24 cellular contexts compared by ENCODE assay signal in the genomic region with DNA sequence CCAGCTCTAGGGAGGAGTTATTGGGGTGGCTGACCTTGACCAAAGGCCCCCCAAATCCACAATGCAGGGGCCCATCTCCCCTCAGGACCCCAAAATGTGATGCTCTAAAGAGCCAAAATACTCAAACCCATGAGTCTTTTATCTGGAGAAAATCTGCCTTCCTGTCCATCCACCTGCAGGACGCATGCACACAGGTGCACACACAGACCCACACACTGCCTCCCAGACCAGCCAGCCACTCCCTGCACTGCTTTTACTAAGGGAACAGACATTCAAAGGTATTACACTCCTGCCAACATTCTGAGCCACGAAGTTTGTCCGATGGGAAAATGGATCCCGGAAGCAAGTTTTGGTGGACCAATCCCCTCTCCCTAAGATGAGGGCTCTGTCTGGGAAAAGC.
DNase-seq lines count a peak whose midpoint lies in the region; ATAC-seq and TF ChIP-seq lines count a peak whose summit lies in the region.
"Had no signal": no experiment of that assay in that cellular context is flagged by ENCODE, and none has a peak within 500 bp of the region (broad histone marks: within the 10 kb centered on the region; RNA-seq: fewer than 3 reads in every experiment).

No MANE protein-coding gene starts in this region.

- no peak overlapping the region for H4K8ac ChIP-seq in H9 (replicated peaks; ENCODE audit: insufficient read length, low read depth, low read length)

- H3K27ac Mint-ChIP-seq in H9: no peak overlapping the region
- no peak overlapping the region for H3K27ac Mint-ChIP-seq in activated CD8-positive, alpha-beta memory T cell treated with anti-CD3 and anti-CD28 coated beads, Interleukin-2, amount 10 ng/mL, durations not matched to agents 7 days and 5 days
- H3K27ac Mint-ChIP-seq: CD4-positive, alpha-beta T cell; GM23338 had no signal

- DNase-seq in H9 (peak; percentile 12), islet precursor cell (peak; percentile 30), posterior vena cava (ENCODE audit: low spot score) (peak; percentile 57), NCI-H1105 treated with DMSO at 0.1 percent for 48 hours (lab: John Stamatoyannopoulos, UW) (no peak), MV-4-11 (lab: John Stamatoyannopoulos, UW) (no peak)
- peak; percentile 27 for DNase-seq in activated CD8-positive, alpha-beta memory T cell treated with anti-CD3 and anti-CD28 coated beads, Interleukin-2, amount 10 ng/mL, durations not matched to agents 7 days and 5 days
- no peak for DNase-seq in stimulated activated naive CD4-positive, alpha-beta T cell treated with Interleukin-2 at 50 U/mL for 16 hours (lab: John Stamatoyannopoulos, UW)
- DNase-seq: AML-193; HCEC 1CT; NCI-H1092; NCI-H146; NCI-H1930; NCI-H446 treated with DMSO at 0.1 percent for 48 hours; NCI-H526; NCI-H82; NK-92 treated with Interleukin-12 subunit alpha and Interleukin-12 subunit beta, amount 100 ng/mL, for 24 hours; PC-3 had no signal

- H2BK20ac ChIP-seq in H9 (ENCODE audit: low read depth, low read length, poor library complexity, severe bottlenecking): no peak overlapping the region

- no peaks in the 10 kb centered on the region for H3K36me3 Mint-ChIP-seq in H9 (ENCODE audit: insufficient read depth in 1 of 3, low read depth in 3 of 3)
- H3K36me3 Mint-ChIP-seq in activated CD8-positive, alpha-beta memory T cell treated with anti-CD3 and anti-CD28 coated beads, Interleukin-2, amount 10 ng/mL, durations not matched to agents 7 days and 5 days: no peaks in the 10 kb centered on the region

- no peak overlapping the region for H2BK15ac ChIP-seq in H9 (ENCODE audit: low read depth, low read length)

- CTCF ChIA-PET in activated CD8-positive, alpha-beta memory T cell treated with anti-CD3 and anti-CD28 coated beads, Interleukin-2, amount 10 ng/mL, durations not matched to agents 7 days and 5 days (lab: Charles Lee): no interaction called here

- H3K4me1 ChIP-seq in H9 (ENCODE audit: insufficient read depth, low read length): no peaks in the 10 kb centered on the region
- H3K4me1 ChIP-seq: A549, SJSA1 had no signal

- H3K79me1 ChIP-seq in H9 (ENCODE audit: insufficient read depth, low read depth, low read length, poor library complexity, severe bottlenecking): no peaks in the 10 kb centered on the region

- no peak overlapping the region for H3K4ac ChIP-seq in H9 (ENCODE audit: low read depth, low read length)

- H3K27me3 ChIP-seq in H9 (ENCODE audit: insufficient read depth, low read length): no peaks in the 10 kb centered on the region
- H3K27me3 ChIP-seq: BLaER1 treated with 17β-estradiol and CSF1 and Interleukin-3, amounts not matched to agents 10 nM and 100 nM; SJSA1 had no signal

- H2BK5ac ChIP-seq in H9 (ENCODE audit: insufficient read length, low read length): no peak overlapping the region

- no peak overlapping the region for H2AFZ ChIP-seq in H9 (ENCODE audit: low read length)
- H2AFZ ChIP-seq: GM23338 had no signal

- no peak overlapping the region for H4K5ac ChIP-seq in H9 (ENCODE audit: insufficient read length, low read depth, low read length)

- H3K14ac ChIP-seq in H9 (ENCODE audit: insufficient read depth, low read length): no peak overlapping the region

- intact Hi-C loops in posterior vena cava (cut with DNase I): no loop called here

- no peaks in the 10 kb centered on the region for H3K23me2 ChIP-seq in H9 (ENCODE audit: insufficient read length, low read depth, low read length, poor library complexity, severe bottlenecking)

- H3K56ac ChIP-seq in H9 (ENCODE audit: insufficient read length, low read depth, low read length): no peak overlapping the region

- no peak for ATAC-seq in activated CD8-positive, alpha-beta memory T cell treated with anti-CD3 and anti-CD28 coated beads, Interleukin-2, amount 10 ng/mL, durations not matched to agents 7 days and 5 days
- ATAC-seq in GM18519 (IDR thresholded peaks at IDR 0.05; ENCODE audit: low FRiP score, unreplicated experiment): no peak
- ATAC-seq: GM23338, PC-3, Right ventricle myocardium inferior had no signal

- no peak overlapping the region for H3K18ac ChIP-seq in H9 (ENCODE audit: insufficient read length, low read depth, low read length)

- no peak overlapping the region for H3K9ac ChIP-seq in H9 (ENCODE audit: extremely low read depth, insufficient read length, low read length)
- H3K9ac ChIP-seq: BLaER1 treated with 17β-estradiol and CSF1 and Interleukin-3, amounts not matched to agents 10 nM and 100 nM had no signal

- peaks cover 5% of the 10 kb centered on the region for H4K20me1 ChIP-seq in H9 (ENCODE audit: control insufficient read depth, insufficient read depth, insufficient read length)
- H4K20me1 ChIP-seq: BLaER1 treated with 17β-estradiol and CSF1 and Interleukin-3, amounts not matched to agents 10 nM and 100 nM had no signal

- H2BK12ac ChIP-seq in H9 (ENCODE audit: insufficient read length, low read depth, low read length): no peak overlapping the region

- H3K4me1 Mint-ChIP-seq in H9: no peaks in the 10 kb centered on the region
- no peaks in the 10 kb centered on the region for H3K4me1 Mint-ChIP-seq in activated CD8-positive, alpha-beta memory T cell treated with anti-CD3 and anti-CD28 coated beads, Interleukin-2, amount 10 ng/mL, durations not matched to agents 7 days and 5 days
- H3K4me1 Mint-ChIP-seq: GM23338 had no signal

- no peak overlapping the region for H2AK5ac ChIP-seq in H9 (ENCODE audit: insufficient read length, low read length)

- peaks cover 14% of the 10 kb centered on the region for H3K27me3 Mint-ChIP-seq in H9 (ENCODE audit: low read depth)
- peaks cover 10% of the 10 kb centered on the region for H3K27me3 Mint-ChIP-seq in activated CD8-positive, alpha-beta memory T cell treated with anti-CD3 and anti-CD28 coated beads, Interleukin-2, amount 10 ng/mL, durations not matched to agents 7 days and 5 days

- H3T11ph ChIP-seq in H9 (ENCODE audit: low read length): no peak overlapping the region

- no peak overlapping the region for H3K27ac ChIP-seq in H9 (ENCODE audit: insufficient read length, low read depth, low read length)
- H3K27ac ChIP-seq: A549; BLaER1 treated with 17β-estradiol and CSF1 and Interleukin-3, amounts not matched to agents 10 nM and 100 nM; SJSA1 had no signal

- TF ChIP-seq CTCF in H9 (conservative IDR thresholded peaks at IDR 0.05): no peak

- no peak overlapping the region for H2BK120ac ChIP-seq in H9 (ENCODE audit: low read depth, low read length, poor library complexity, severe bottlenecking)

- H3K79me2 ChIP-seq in H9 (ENCODE audit: insufficient read depth, low read length): no peaks in the 10 kb centered on the region

- no peak overlapping the region for H4K91ac ChIP-seq in H9 (ENCODE audit: insufficient read length, low read depth, low read length)

- no peak overlapping the region for H3K23ac ChIP-seq in H9 (ENCODE audit: insufficient read length, low read depth, low read length)

- no CpG with 5 or more reads among the region's 4 CpGs for WGBS in H9 (ENCODE audit: extremely low coverage, insufficient read length, low lambda C conversion rate)

- H3K4me3 Mint-ChIP-seq in H9: no peak overlapping the region
- no peak overlapping the region for H3K4me3 Mint-ChIP-seq in activated CD8-positive, alpha-beta memory T cell treated with anti-CD3 and anti-CD28 coated beads, Interleukin-2, amount 10 ng/mL, durations not matched to agents 7 days and 5 days
- H3K4me3 Mint-ChIP-seq: CD4-positive, alpha-beta T cell; GM23338 had no signal

- H3K9me3 ChIP-seq in H9 (ENCODE audit: control insufficient read depth, low read depth, low read length): no peaks in the 10 kb centered on the region
- H3K9me3 ChIP-seq: A549; BLaER1 treated with 17β-estradiol and CSF1 and Interleukin-3, amounts not matched to agents 10 nM and 100 nM; SJSA1 had no signal

- H3K9me3 Mint-ChIP-seq in H9: no peaks in the 10 kb centered on the region
- no peaks in the 10 kb centered on the region for H3K9me3 Mint-ChIP-seq in activated CD8-positive, alpha-beta memory T cell treated with anti-CD3 and anti-CD28 coated beads, Interleukin-2, amount 10 ng/mL, durations not matched to agents 7 days and 5 days (ENCODE audit: low read depth)
- H3K9me3 Mint-ChIP-seq: CD4-positive, alpha-beta T cell; GM23338 had no signal

- H3K4me2 ChIP-seq in H9 (ENCODE audit: insufficient read depth, insufficient read length, low read length): no peak overlapping the region
- H3K4me2 ChIP-seq: A549, GM23338 had no signal

Comparison
In these comparisons a context has a peak if more than half of its experiments do, and no peak if none do; other contexts are left out.
1. DNase-seq: peak in H9 (single experiment), activated CD8-positive, alpha-beta memory T cell treated with anti-CD3 and anti-CD28 coated beads, Interleukin-2, amount 10 ng/mL, durations not matched to agents 7 days and 5 days (single experiment), islet precursor cell (single experiment) and posterior vena cava (single experiment); none in NCI-H1105 treated with DMSO at 0.1 percent for 48 hours (single experiment), MV-4-11 (single experiment) and stimulated activated naive CD4-positive, alpha-beta T cell treated with Interleukin-2 at 50 U/mL for 16 hours (single experiment).